Comparison of ENCODE assay signal across 20 cellular contexts in genomic region chr2:191280304-191280703, GRCh38.
"Had no signal": no experiment of that assay in that cellular context is flagged by ENCODE, and none has a peak within 500 bp of the region (broad histone marks: within the 10 kb centered on the region; RNA-seq: fewer than 3 reads in every experiment).

No MANE protein-coding gene starts in this region.

- H3K4me3 ChIP-seq: breast epithelium, gastrocnemius medialis, heart left ventricle, skin epidermis, tibial artery, vagina had no signal

- H3K9me3 Mint-ChIP-seq: activated CD4-positive, alpha-beta T cell treated with anti-CD3 and anti-CD28 coated beads, Interleukin-2, amount 10 ng/mL, durations not matched to agents 7 days and 5 days; activated naive CD8-positive, alpha-beta T cell treated with anti-CD3 and anti-CD28 coated beads, Interleukin-2, amount 50 U/mL, for 24 hours; activated T-helper 1 cell treated with anti-CD3 and anti-CD28 coated beads, Interleukin-12 subunit alpha, Interleukin-12 subunit beta, Interleukin-2, Interleukin-4 antibody, amounts not matched to agents 30 ng/mL and 10 ng/mL and 1 ng/mL, durations not matched to agents 14 hours and 24 hours and 36 hours; naive B cell had no signal

- H3K27ac Mint-ChIP-seq: activated CD4-positive, alpha-beta T cell treated with anti-CD3 and anti-CD28 coated beads, Interleukin-2, amount 10 ng/mL, durations not matched to agents 7 days and 5 days; activated naive CD8-positive, alpha-beta T cell treated with anti-CD3 and anti-CD28 coated beads, Interleukin-2, amount 50 U/mL, for 24 hours; activated T-helper 1 cell treated with anti-CD3 and anti-CD28 coated beads, Interleukin-12 subunit alpha, Interleukin-12 subunit beta, Interleukin-2, Interleukin-4 antibody, amounts not matched to agents 30 ng/mL and 10 ng/mL and 1 ng/mL, durations not matched to agents 14 hours and 24 hours and 36 hours had no signal

- H3K27me3 ChIP-seq: breast epithelium, gastrocnemius medialis, heart left ventricle, tibial artery, vagina had no signal

- H3K36me3 ChIP-seq: breast epithelium, gastrocnemius medialis, vagina had no signal

- H3K4me1 Mint-ChIP-seq: activated CD4-positive, alpha-beta T cell treated with anti-CD3 and anti-CD28 coated beads, Interleukin-2, amount 10 ng/mL, durations not matched to agents 7 days and 5 days had no signal

- H3K27ac ChIP-seq: breast epithelium, gastrocnemius medialis, heart left ventricle, skin epidermis, tibial artery, vagina had no signal

- H3K27me3 Mint-ChIP-seq: activated naive CD8-positive, alpha-beta T cell treated with anti-CD3 and anti-CD28 coated beads, Interleukin-2, amount 50 U/mL, for 24 hours; naive B cell had no signal

- DNase-seq: activated CD4-positive, alpha-beta T cell treated with anti-CD3 and anti-CD28 coated beads, Interleukin-2, amount 10 ng/mL, durations not matched to agents 7 days and 5 days; activated naive CD4-positive, alpha-beta T cell; activated naive CD8-positive, alpha-beta T cell treated with anti-CD3 and anti-CD28 coated beads, Interleukin-2, amount 50 U/mL, for 24 hours; aorta; cerebellar nuclear complex; dermis blood vessel endothelial cell; erythroblast; gastrocnemius medialis; heart left ventricle; naive B cell; retina; stimulated activated CD4-positive, alpha-beta T cell treated with anti-CD3 and anti-CD28 coated beads, Interleukin-15, amount 100 ng/mL, for 24 hours; stimulated activated CD4-positive, alpha-beta T cell treated with anti-CD3 and anti-CD28 coated beads, Interleukin-4, amount 100 ng/mL, for 24 hours; stimulated activated naive CD4-positive, alpha-beta T cell; T-helper 2 cell; tibial artery had no signal

- H3K4me1 ChIP-seq: breast epithelium, gastrocnemius medialis, vagina had no signal

- H3K4me3 Mint-ChIP-seq: activated CD4-positive, alpha-beta T cell treated with anti-CD3 and anti-CD28 coated beads, Interleukin-2, amount 10 ng/mL, durations not matched to agents 7 days and 5 days; activated naive CD8-positive, alpha-beta T cell treated with anti-CD3 and anti-CD28 coated beads, Interleukin-2, amount 50 U/mL, for 24 hours; activated T-helper 1 cell treated with anti-CD3 and anti-CD28 coated beads, Interleukin-12 subunit alpha, Interleukin-12 subunit beta, Interleukin-2, Interleukin-4 antibody, amounts not matched to agents 30 ng/mL and 10 ng/mL and 1 ng/mL, durations not matched to agents 14 hours and 24 hours and 36 hours; naive B cell had no signal

- H3K9me3 ChIP-seq: breast epithelium, gastrocnemius medialis, heart left ventricle, tibial artery, vagina had no signal

- ATAC-seq: activated naive CD8-positive, alpha-beta T cell treated with anti-CD3 and anti-CD28 coated beads, Interleukin-2, amount 50 U/mL, for 24 hours; gastrocnemius medialis; heart left ventricle had no signal
